12 cellular contexts compared by ENCODE assay signal in genomic region chr22:46091277-46091977, GRCh38. TPM values are rescaled to one million over a fixed set of nuclear protein-coding genes. Genes with fewer than 3 reads are reported as not detected.
DNase-seq lines count a peak whose midpoint lies in the region; ATAC-seq and TF ChIP-seq lines count a peak whose summit lies in the region.
"Had no signal": no experiment of that assay in that cellular context is flagged by ENCODE, and none has a peak within 500 bp of the region (broad histone marks: within the 10 kb centered on the region; RNA-seq: fewer than 3 reads in every experiment).

No MANE protein-coding gene starts in this region.

- CTCF ChIA-PET in naive thymus-derived CD4-positive, alpha-beta T cell (lab: Charles Lee) = no interaction called here

- POLR2A ChIA-PET in naive thymus-derived CD4-positive, alpha-beta T cell (lab: Charles Lee) = interaction anchor here (0.6 kb wide), 1 partner anchor 224 kb away, joined by 3 read pairs; no protein-coding TSS in a partner anchor

- TF ChIP-seq CTCF in tibial nerve (IDR thresholded peaks at IDR 0.05) = no peak

- H3K4me1 Mint-ChIP-seq in naive thymus-derived CD4-positive, alpha-beta T cell = peaks cover 0 to 15% (median 5%) of the 10 kb centered on the region in 7 donors

- no peak overlapping the region for H3K4me3 Mint-ChIP-seq in naive thymus-derived CD4-positive, alpha-beta T cell

- H3K27ac Mint-ChIP-seq in naive thymus-derived CD4-positive, alpha-beta T cell = peak overlapping the region in 2 of 9 donors; percentile 59 to 65

- no peak for DNase-seq in adipocyte (ENCODE audit: low read depth)
- DNase-seq in myocyte (ENCODE audit: low read depth) = peak; percentile 26
- no peak for DNase-seq in tibial nerve (ENCODE audit: low spot score in 2 of 2)
- no peak for DNase-seq in NCI-H187 (lab: John Stamatoyannopoulos, UW)
- DNase-seq in nucleus accumbens (lab: John Stamatoyannopoulos, UW) = no peak
- no peak for DNase-seq in naive thymus-derived CD4-positive, alpha-beta T cell
- DNase-seq: activated CD4-positive, alpha-beta T cell treated with anti-CD3 and anti-CD28 coated beads, Interleukin-2, amount 50 U/mL, for 1 hour; effector CD4-positive, alpha-beta T cell; hypothalamus; NCI-H187 treated with DMSO at 0.1 percent for 48 hours had no signal

- H3K27me3 ChIP-seq in adipocyte (replicated peaks; ENCODE audit: control insufficient read depth, insufficient read depth, low read length) (no peaks in the 10 kb centered on the region), esophagus (ENCODE audit: control insufficient read depth in 1 of 2, insufficient read depth in 2 of 2, low read length in 2 of 2) (no peaks in the 10 kb centered on the region), tibial nerve (no peaks in the 10 kb centered on the region)
- no peaks in the 10 kb centered on the region for H3K27me3 ChIP-seq in naive thymus-derived CD4-positive, alpha-beta T cell (ENCODE audit: control insufficient read depth in 2 of 2, insufficient read depth in 2 of 2, low read length in 2 of 2)

- H3K27ac ChIP-seq in esophagus (ENCODE audit: low read depth in 2 of 2, low read length in 1 of 2) (peak overlapping the region; percentile 97 to 98), tibial nerve (peak overlapping the region; percentile 73 to 99 (median 85))
- no peak overlapping the region for H3K27ac ChIP-seq in naive thymus-derived CD4-positive, alpha-beta T cell (ENCODE audit: low read depth, low read length)

- H3K36me3 ChIP-seq in adipocyte (ENCODE audit: control insufficient read depth, insufficient read depth, low read length, severe bottlenecking) (peaks cover 57% of the 10 kb centered on the region), esophagus (ENCODE audit: control insufficient read depth in 2 of 2, insufficient read depth in 2 of 2, low read length in 1 of 2) (peaks cover 0 to 53% of the 10 kb centered on the region in 2 donors), tibial nerve (peaks cover 0 to 12% (median 0%) of the 10 kb centered on the region in 3 donors)
- peaks cover 0 to 13% (median 0%) of the 10 kb centered on the region in 3 experiments for H3K36me3 ChIP-seq in naive thymus-derived CD4-positive, alpha-beta T cell (ENCODE audit: control insufficient read depth in 2 of 3, insufficient read depth in 3 of 3, low read length in 3 of 3)

- no peaks in the 10 kb centered on the region for H3K36me3 Mint-ChIP-seq in naive thymus-derived CD4-positive, alpha-beta T cell

- intact Hi-C loops in naive thymus-derived CD4-positive, alpha-beta T cell (cut with micrococcal nuclease) = no loop called here

- H3K4me3 ChIP-seq in adipocyte (ENCODE audit: low read length) (peak overlapping the region; percentile 49), esophagus (ENCODE audit: low read depth in 1 of 2, low read length in 2 of 2) (no peak overlapping the region), tibial nerve (no peak overlapping the region)
- no peak overlapping the region for H3K4me3 ChIP-seq in naive thymus-derived CD4-positive, alpha-beta T cell (ENCODE audit: low read length)
- H3K4me3 ChIP-seq: mucosa of descending colon had no signal

- H3K4me1 ChIP-seq in adipocyte (ENCODE audit: control insufficient read depth, insufficient read depth, low read length) = peaks cover 80% of the 10 kb centered on the region
- H3K4me1 ChIP-seq in esophagus (ENCODE audit: control insufficient read depth in 2 of 2, insufficient read depth in 2 of 2, low read length in 1 of 2) = peaks cover 12 to 57% of the 10 kb centered on the region in 2 donors
- peaks cover 9 to 100% (median 90%) of the 10 kb centered on the region in 4 donors for H3K4me1 ChIP-seq in tibial nerve
- no peaks in the 10 kb centered on the region for H3K4me1 ChIP-seq in naive thymus-derived CD4-positive, alpha-beta T cell (ENCODE audit: control insufficient read depth in 2 of 2, insufficient read depth in 2 of 2, low read length in 2 of 2)

- TF ChIP-seq POLR2A in tibial nerve (IDR thresholded peaks at IDR 0.05) = no peak

- 57 to 68% methylated on average over 19 of the region's 19 CpGs for WGBS in esophagus, 2 donors
- WGBS in tibial nerve, 2 donors = 64 to 72% methylated on average over 19 of the region's 19 CpGs

- H3K9me3 Mint-ChIP-seq in naive thymus-derived CD4-positive, alpha-beta T cell = no peaks in the 10 kb centered on the region

- H3K27me3 Mint-ChIP-seq in naive thymus-derived CD4-positive, alpha-beta T cell = no peaks in the 10 kb centered on the region

- peak overlapping the region; percentile 100 for H3K9ac ChIP-seq in adipocyte (ENCODE audit: low read length)

- TF ChIP-seq EP300 in tibial nerve (IDR thresholded peaks at IDR 0.05) = no peak

- no peak for ATAC-seq in naive thymus-derived CD4-positive, alpha-beta T cell
- ATAC-seq: mucosa of descending colon had no signal

- H3K9me3 ChIP-seq in adipocyte (ENCODE audit: control insufficient read depth, low read length) (no peaks in the 10 kb centered on the region), esophagus (ENCODE audit: control insufficient read depth in 2 of 2, insufficient read depth in 1 of 2, low read depth in 1 of 2, low read length in 1 of 2) (no peaks in the 10 kb centered on the region), tibial nerve (no peaks in the 10 kb centered on the region)
- no peaks in the 10 kb centered on the region for H3K9me3 ChIP-seq in naive thymus-derived CD4-positive, alpha-beta T cell (ENCODE audit: control insufficient read depth in 2 of 3, low read length in 3 of 3)
- H3K9me3 ChIP-seq: mucosa of descending colon had no signal

RNA-seq across cellular contexts. Expression of gene PPARA, which starts 58.9 kb away (rescaled TPM):
- polyA plus RNA-seq in esophagus = 1 to 10 TPM; 3.2 to 3.9 TPM
- 17.5 and 26.3 TPM in 2 replicates for total RNA-seq in myocyte
- polyA plus RNA-seq in myocyte (2012) = 7.7 TPM
- total RNA-seq in tibial nerve = 10 to 100 TPM; 18.9 to 43.5 (median 27.2) TPM
- 10 to 100 TPM; 13.7 to 21.6 (median 18.5) TPM for total RNA-seq in naive thymus-derived CD4-positive, alpha-beta T cell
- polyA plus RNA-seq in naive thymus-derived CD4-positive, alpha-beta T cell = 1 to 10 TPM; 3.7 to 5.1 TPM
